12 cellular contexts compared by ENCODE assay signal in the genomic region with DNA sequence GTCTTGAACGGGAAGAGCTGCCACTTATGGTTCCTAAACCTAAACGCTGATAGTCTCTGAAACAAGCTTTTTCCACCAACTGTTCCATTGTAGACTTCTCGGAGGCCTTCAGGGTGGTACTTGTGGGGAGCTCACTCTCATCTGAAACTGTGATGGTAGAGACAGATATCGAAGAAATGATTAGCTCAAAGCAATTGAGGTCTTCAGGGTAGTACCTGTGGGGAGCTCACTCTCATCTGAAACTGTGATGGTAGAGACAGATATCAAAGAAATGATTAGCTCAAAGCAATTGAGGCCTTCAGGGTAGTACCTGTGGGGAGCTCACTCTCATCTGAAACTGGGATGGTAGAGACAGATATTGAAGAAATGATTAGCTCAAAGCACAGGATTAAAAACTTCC.
DNase-seq lines count a peak whose midpoint lies in the region; ATAC-seq and TF ChIP-seq lines count a peak whose summit lies in the region.
"Had no signal": no experiment of that assay in that cellular context is flagged by ENCODE, and none has a peak within 500 bp of the region (broad histone marks: within the 10 kb centered on the region; RNA-seq: fewer than 3 reads in every experiment).

No MANE protein-coding gene starts in this region.

- CTCF ChIA-PET in activated CD8-positive, alpha-beta T cell treated with anti-CD3 and anti-CD28 coated beads, Interleukin-2, amount 10 ng/mL, durations not matched to agents 7 days and 5 days (lab: Charles Lee): interaction anchor here (1.0 kb wide), 2 partner anchors 8 to 133 kb away, joined by 3 to 6 read pairs; no protein-coding TSS in a partner anchor
- CTCF ChIA-PET in GM10248 (lab: Yijun Ruan, JAX): interaction anchor here (0.7 to 1.2 kb wide), 5 partner anchors 14 to 228 kb away, joined by 3 to 4 read pairs (median 3); no protein-coding TSS in a partner anchor

- H3K27ac Mint-ChIP-seq in activated T-cell treated with anti-CD3 and anti-CD28 coated beads, Interleukin-2, amount 50 U/mL, for 72 hours: peak overlapping the region; percentile 88
- peak overlapping the region; percentile 51 for H3K27ac Mint-ChIP-seq in activated CD8-positive, alpha-beta T cell treated with anti-CD3 and anti-CD28 coated beads, Interleukin-2, amount 10 ng/mL, durations not matched to agents 7 days and 5 days
- peak overlapping the region; percentile 60 for H3K27ac Mint-ChIP-seq in stimulated activated effector memory CD8-positive, alpha-beta T cell treated with anti-CD3 and anti-CD28 coated beads, Interleukin-12 subunit alpha, Interleukin-12 subunit beta, amount 100 ng/mL, for 72 hours
- H3K27ac Mint-ChIP-seq: naive B cell had no signal

- peaks cover 44% of the 10 kb centered on the region for H3K4me1 Mint-ChIP-seq in activated T-cell treated with anti-CD3 and anti-CD28 coated beads, Interleukin-2, amount 50 U/mL, for 72 hours (ENCODE audit: low read depth)
- peaks cover 43% of the 10 kb centered on the region for H3K4me1 Mint-ChIP-seq in activated CD8-positive, alpha-beta T cell treated with anti-CD3 and anti-CD28 coated beads, Interleukin-2, amount 10 ng/mL, durations not matched to agents 7 days and 5 days (ENCODE audit: low read depth)
- peaks cover 27% of the 10 kb centered on the region for H3K4me1 Mint-ChIP-seq in stimulated activated effector memory CD8-positive, alpha-beta T cell treated with anti-CD3 and anti-CD28 coated beads, Interleukin-12 subunit alpha, Interleukin-12 subunit beta, amount 100 ng/mL, for 72 hours

- no peaks in the 10 kb centered on the region for H3K9me3 Mint-ChIP-seq in activated T-cell treated with anti-CD3 and anti-CD28 coated beads, Interleukin-2, amount 50 U/mL, for 72 hours
- no peaks in the 10 kb centered on the region for H3K9me3 Mint-ChIP-seq in activated CD8-positive, alpha-beta T cell treated with anti-CD3 and anti-CD28 coated beads, Interleukin-2, amount 10 ng/mL, durations not matched to agents 7 days and 5 days (ENCODE audit: insufficient read depth)
- H3K9me3 Mint-ChIP-seq in stimulated activated effector memory CD8-positive, alpha-beta T cell treated with anti-CD3 and anti-CD28 coated beads, Interleukin-12 subunit alpha, Interleukin-12 subunit beta, amount 100 ng/mL, for 72 hours: no peaks in the 10 kb centered on the region
- H3K9me3 Mint-ChIP-seq: naive B cell had no signal

- POLR2A ChIA-PET in activated CD8-positive, alpha-beta T cell treated with anti-CD3 and anti-CD28 coated beads, Interleukin-2, amount 10 ng/mL, durations not matched to agents 7 days and 5 days (lab: Charles Lee): interaction anchor here (1.0 kb wide), 1 partner anchor 238 kb away, joined by 3 read pairs; no protein-coding TSS in a partner anchor
- POLR2A ChIA-PET in GM10248 (lab: Yijun Ruan, JAX): interaction anchor here (0.6 kb wide), 1 partner anchor 31 kb away, joined by 3 read pairs; no protein-coding TSS in a partner anchor

- DNase-seq in activated T-cell treated with anti-CD3 and anti-CD28 coated beads, Interleukin-2, amount 50 U/mL, for 72 hours: no peak
- no peak for DNase-seq in activated T-cell treated with anti-CD3 and anti-CD28 coated beads, Interleukin-2, amount 50 U/mL, for 48 hours
- DNase-seq in activated CD8-positive, alpha-beta T cell treated with anti-CD3 and anti-CD28 coated beads, Interleukin-2, amount 10 ng/mL, durations not matched to agents 7 days and 5 days: no peak
- DNase-seq in stimulated activated effector memory CD8-positive, alpha-beta T cell treated with anti-CD3 and anti-CD28 coated beads, Interleukin-12 subunit alpha, Interleukin-12 subunit beta, amount 100 ng/mL, for 72 hours (ENCODE audit: low spot score in 2 of 2): no peak
- DNase-seq in cerebellar nuclear complex (lab: John Stamatoyannopoulos, UW) (no peak), GM10248 (ENCODE audit: extremely low spot score) (no peak), NCI-H82 treated with DMSO at 0.1 percent for 48 hours (lab: John Stamatoyannopoulos, UW; ENCODE audit: unreplicated experiment) (no peak)
- DNase-seq: foreskin fibroblast, kidney, naive B cell, SHP77 treated with DMSO at 0.1 percent for 48 hours had no signal

- peak overlapping the region; percentile 57 to 58 for H3K4me3 Mint-ChIP-seq in activated T-cell treated with anti-CD3 and anti-CD28 coated beads, Interleukin-2, amount 50 U/mL, for 72 hours
- H3K4me3 Mint-ChIP-seq in activated CD8-positive, alpha-beta T cell treated with anti-CD3 and anti-CD28 coated beads, Interleukin-2, amount 10 ng/mL, durations not matched to agents 7 days and 5 days: no peak overlapping the region
- H3K4me3 Mint-ChIP-seq in stimulated activated effector memory CD8-positive, alpha-beta T cell treated with anti-CD3 and anti-CD28 coated beads, Interleukin-12 subunit alpha, Interleukin-12 subunit beta, amount 100 ng/mL, for 72 hours: no peak overlapping the region
- H3K4me3 Mint-ChIP-seq: naive B cell had no signal

- no peak for ATAC-seq in activated T-cell treated with anti-CD3 and anti-CD28 coated beads, Interleukin-2, amount 50 U/mL, for 72 hours (replicated peaks in 1 of 2)
- ATAC-seq in HG03066 (IDR thresholded peaks at IDR 0.05; ENCODE audit: low read depth, unreplicated experiment): peak; percentile 27
- ATAC-seq in activated CD8-positive, alpha-beta T cell treated with anti-CD3 and anti-CD28 coated beads, Interleukin-2, amount 10 ng/mL, durations not matched to agents 7 days and 5 days: no peak
- peak; percentile 13 for ATAC-seq in stimulated activated effector memory CD8-positive, alpha-beta T cell treated with anti-CD3 and anti-CD28 coated beads, Interleukin-12 subunit alpha, Interleukin-12 subunit beta, amount 100 ng/mL, for 72 hours

- no peaks in the 10 kb centered on the region for H3K27me3 Mint-ChIP-seq in activated T-cell treated with anti-CD3 and anti-CD28 coated beads, Interleukin-2, amount 50 U/mL, for 72 hours (ENCODE audit: low read depth)
- peaks cover 2% of the 10 kb centered on the region for H3K27me3 Mint-ChIP-seq in activated CD8-positive, alpha-beta T cell treated with anti-CD3 and anti-CD28 coated beads, Interleukin-2, amount 10 ng/mL, durations not matched to agents 7 days and 5 days (ENCODE audit: low read depth)
- H3K27me3 Mint-ChIP-seq: naive B cell had no signal

- no peak for TF ChIP-seq CTCF in GM10248 (IDR thresholded peaks at IDR 0.05; ENCODE audit: control extremely low read depth, extremely low read depth, low read depth, missing control alignments)

- peaks cover 1 to 6% of the 10 kb centered on the region in 2 donors for H3K36me3 Mint-ChIP-seq in activated T-cell treated with anti-CD3 and anti-CD28 coated beads, Interleukin-2, amount 50 U/mL, for 72 hours (ENCODE audit: insufficient read depth in 2 of 2)
- peaks cover 18% of the 10 kb centered on the region for H3K36me3 Mint-ChIP-seq in activated CD8-positive, alpha-beta T cell treated with anti-CD3 and anti-CD28 coated beads, Interleukin-2, amount 10 ng/mL, durations not matched to agents 7 days and 5 days (ENCODE audit: low read depth)
- peaks cover 4% of the 10 kb centered on the region for H3K36me3 Mint-ChIP-seq in stimulated activated effector memory CD8-positive, alpha-beta T cell treated with anti-CD3 and anti-CD28 coated beads, Interleukin-12 subunit alpha, Interleukin-12 subunit beta, amount 100 ng/mL, for 72 hours

Comparison
In these comparisons a context has a peak if more than half of its experiments do, and no peak if none do; other contexts are left out.
1. ATAC-seq: peak in HG03066 (single experiment) and stimulated activated effector memory CD8-positive, alpha-beta T cell treated with anti-CD3 and anti-CD28 coated beads, Interleukin-12 subunit alpha, Interleukin-12 subunit beta, amount 100 ng/mL, for 72 hours (single experiment); none in activated T-cell treated with anti-CD3 and anti-CD28 coated beads, Interleukin-2, amount 50 U/mL, for 72 hours (0 of 2) and activated CD8-positive, alpha-beta T cell treated with anti-CD3 and anti-CD28 coated beads, Interleukin-2, amount 10 ng/mL, durations not matched to agents 7 days and 5 days (single experiment).
2. H3K4me3 Mint-ChIP-seq: peak in activated T-cell treated with anti-CD3 and anti-CD28 coated beads, Interleukin-2, amount 50 U/mL, for 72 hours (2 of 2); none in activated CD8-positive, alpha-beta T cell treated with anti-CD3 and anti-CD28 coated beads, Interleukin-2, amount 10 ng/mL, durations not matched to agents 7 days and 5 days (single experiment) and stimulated activated effector memory CD8-positive, alpha-beta T cell treated with anti-CD3 and anti-CD28 coated beads, Interleukin-12 subunit alpha, Interleukin-12 subunit beta, amount 100 ng/mL, for 72 hours (single experiment).
3. Peak in every context shown above with its lines, with median percentiles within 50 percentile points of each other: H3K27ac Mint-ChIP-seq.